In the genomic region with DNA sequence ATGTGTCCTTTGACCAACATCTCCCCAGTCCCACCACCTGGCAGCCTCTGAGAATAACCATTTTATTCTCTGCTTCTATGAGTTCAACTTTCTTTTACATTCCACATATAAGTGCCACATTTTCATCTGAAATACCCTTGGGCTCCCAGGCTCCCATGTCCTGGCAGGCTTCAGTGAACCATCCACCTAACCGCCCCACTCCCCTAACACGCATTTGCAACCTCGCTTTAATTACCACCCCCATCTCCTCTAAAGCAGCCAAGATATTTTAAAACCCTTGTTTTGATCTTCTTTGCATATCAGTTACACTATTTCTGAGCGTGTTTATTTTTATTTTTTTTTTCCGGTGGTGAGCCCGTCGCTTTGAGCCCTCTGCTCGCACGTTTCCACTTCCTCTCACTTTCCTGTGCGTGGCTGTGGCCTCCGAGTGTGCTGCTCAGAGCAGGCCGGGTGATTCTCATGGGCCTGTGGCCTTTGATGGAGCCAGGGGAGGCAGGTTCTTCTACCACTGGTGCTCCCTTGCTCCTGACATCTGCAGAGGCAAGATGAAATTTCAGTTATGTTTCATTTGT, we compare ENCODE assay signal across 8 cellular contexts.
DNase-seq lines count a peak whose midpoint lies in the region; ATAC-seq lines count a peak whose summit lies in the region.

No MANE protein-coding gene starts in this region.

- CTCF ChIA-PET in T-cell (lab: Charles Lee), result interaction anchor here in 1 of 2 donors (1.1 kb wide), 1 partner anchor 17 kb away, joined by 4 read pairs; no protein-coding TSS in a partner anchor

- no peaks in the 10 kb centered on the region for H3K9me3 ChIP-seq in aorta (ENCODE audit: control insufficient read depth, low read length)

- H3K4me3 Mint-ChIP-seq in T-cell, result peak overlapping the region; percentile 59 to 71 (median 69)

- H3K27ac ChIP-seq in aorta (ENCODE audit: low read depth in 1 of 2, low read length in 2 of 2), result no peak overlapping the region

- ATAC-seq in T-cell (replicated peaks in 1 of 4) (peak; percentile 87 to 99 (median 98)), sciatic nerve (no peak), HG03159 (IDR thresholded peaks at IDR 0.05; ENCODE audit: unreplicated experiment) (no peak), aorta (ENCODE audit: low FRiP score) (no peak), GM21786 (IDR thresholded peaks at IDR 0.05; ENCODE audit: unreplicated experiment) (no peak)

- no peaks in the 10 kb centered on the region for H3K27me3 Mint-ChIP-seq in T-cell

- no peaks in the 10 kb centered on the region for H3K4me1 ChIP-seq in aorta (ENCODE audit: control insufficient read depth in 1 of 2, insufficient read depth in 2 of 2, low read length in 2 of 2)

- H3K4me3 ChIP-seq in aorta (ENCODE audit: low read length in 2 of 2), result no peak overlapping the region

- H3K27ac Mint-ChIP-seq in T-cell, result peak overlapping the region; percentile 71 to 87

- H3K36me3 ChIP-seq in aorta (ENCODE audit: control insufficient read depth in 1 of 2, insufficient read depth in 2 of 2, low read length in 1 of 2), result no peaks in the 10 kb centered on the region

- peaks cover 17 to 36% (median 28%) of the 10 kb centered on the region in 3 donors for H3K4me1 Mint-ChIP-seq in T-cell

- POLR2A ChIA-PET in T-cell (lab: Charles Lee), result interaction anchor here in 1 of 2 donors (0.5 kb wide), 1 partner anchor 161 kb away, joined by 9 read pairs; no protein-coding TSS in a partner anchor

- H3K9me3 Mint-ChIP-seq in T-cell, result no peaks in the 10 kb centered on the region

- WGBS in aorta, 2 donors, result 87 to 93% methylated on average over 12 of the region's 12 CpGs

- H3K36me3 Mint-ChIP-seq in T-cell, result no peaks in the 10 kb centered on the region

- intact Hi-C loops in sciatic nerve (cut with DNase I) (no loop called here), aorta (cut with DNase I) (no loop called here)

- H3K27me3 ChIP-seq in aorta (ENCODE audit: control insufficient read depth in 1 of 2, insufficient read depth in 2 of 2, low read length in 1 of 2), result no peaks in the 10 kb centered on the region

- DNase-seq in GDM1 (lab: John Stamatoyannopoulos, UW), result peak; percentile 69
- DNase-seq in T-cell, result peak; percentile 33 to 70 (median 55)
- DNase-seq in activated T-helper 9 cell treated with anti-CD3 and anti-CD28 coated beads, Interleukin-2, amount 50 U/mL, for 16 hours (ENCODE audit: low read depth), result peak; percentile 21
- peak; percentile 29 for DNase-seq in stimulated activated CD4-positive, alpha-beta T cell treated with anti-CD3 and anti-CD28 coated beads, Interleukin-12 subunit alpha, Interleukin-12 subunit beta, amount 100 ng/mL, for 4 hours
- no peak for DNase-seq in sciatic nerve (ENCODE audit: low spot score)
- DNase-seq in aorta, result no peak

Comparison
In these comparisons a context has a peak if more than half of its experiments do, and no peak if none do; other contexts are left out.
1. DNase-seq: peak in GDM1 (single experiment), T-cell (34 of 34), activated T-helper 9 cell treated with anti-CD3 and anti-CD28 coated beads, Interleukin-2, amount 50 U/mL, for 16 hours (single experiment) and stimulated activated CD4-positive, alpha-beta T cell treated with anti-CD3 and anti-CD28 coated beads, Interleukin-12 subunit alpha, Interleukin-12 subunit beta, amount 100 ng/mL, for 4 hours (single experiment); none in sciatic nerve (single experiment) and aorta (0 of 2).
2. ATAC-seq: peak in T-cell (4 of 4); none in sciatic nerve (single experiment), HG03159 (single experiment), aorta (single experiment) and GM21786 (single experiment).